ENCODE assay signal across 25 cellular contexts in genomic region chr2:51379997-51380396, GRCh38.
"Had no signal": no experiment of that assay in that cellular context is flagged by ENCODE, and none has a peak within 500 bp of the region (broad histone marks: within the 10 kb centered on the region; RNA-seq: fewer than 3 reads in every experiment).

No MANE protein-coding gene starts in this region.

- H3K27ac ChIP-seq: stomach, suprapubic skin, testis, thoracic aorta, thyroid gland, tibial artery, tibial nerve, transverse colon, upper lobe of left lung, upper lobe of right lung, uterus, vagina had no signal

- H3K36me3 ChIP-seq: stomach, suprapubic skin, thoracic aorta, thyroid gland, tibial artery, tibial nerve, transverse colon, upper lobe of left lung, upper lobe of right lung, uterus, vagina had no signal

- H3K27me3 ChIP-seq: stomach, suprapubic skin, testis, thyroid gland, tibial artery, tibial nerve, transverse colon, upper lobe of left lung, upper lobe of right lung, uterus, vagina had no signal

- H3K4me3 ChIP-seq: stomach, suprapubic skin, testis, thoracic aorta, thyroid gland, tibial artery, tibial nerve, transverse colon, upper lobe of left lung, upper lobe of right lung, uterus, vagina had no signal

- DNase-seq: stimulated activated CD4-positive, alpha-beta T cell treated with anti-CD3 and anti-CD28 coated beads, Interleukin-2, amount 100 ng/mL, for 48 hours; stimulated activated CD4-positive, alpha-beta T cell treated with anti-CD3 and anti-CD28 coated beads, Interleukin-4, amount 100 ng/mL, for 1 hour; stimulated activated CD4-positive, alpha-beta T cell treated with anti-CD3 and anti-CD28 coated beads, Interleukin-4, amount 100 ng/mL, for 24 hours; stimulated activated CD4-positive, alpha-beta T cell treated with anti-CD3 and anti-CD28 coated beads, Interleukin-4, amount 100 ng/mL, for 4 hours; stimulated activated CD8-positive, alpha-beta memory T cell treated with anti-CD3 and anti-CD28 coated beads, Interleukin-4, amount 100 ng/mL, for 48 hours; stimulated activated naive B cell treated with anti-CD40 and anti-IgM and Interleukin-4, amounts not matched to agents 10 μg/mL and 1 μg/mL and 100 μg/mL, for 72 hours; stimulated activated naive CD4-positive, alpha-beta T cell; stimulated activated naive CD4-positive, alpha-beta T cell treated with Interleukin-2 at 50 U/mL for 16 hours; stimulated activated naive CD8-positive, alpha-beta T cell treated with anti-CD3 and anti-CD28 coated beads, Interleukin-15, amount 100 ng/mL, for 72 hours; stimulated activated naive CD8-positive, alpha-beta T cell treated with anti-CD3 and anti-CD28 coated beads, Interleukin-15, Interleukin-2, amounts not matched to agents 100 U/mL and 50 U/mL, for 24 hours; stomach; substantia nigra; testis; thyroid gland; tibial artery; transverse colon; trophoblast cell; upper lobe of left lung; upper lobe of right lung; uterus had no signal

- FAIRE-seq: urothelium cell line had no signal

- H3K4me1 ChIP-seq: stomach, suprapubic skin, testis, thyroid gland, tibial artery, tibial nerve, transverse colon, upper lobe of left lung, upper lobe of right lung, uterus, vagina had no signal

- H3K9me3 ChIP-seq: suprapubic skin, testis, thoracic aorta, thyroid gland, tibial artery, transverse colon, upper lobe of left lung, upper lobe of right lung, uterus, vagina had no signal
